30 cellular contexts compared by ENCODE assay signal in genomic region chrX:68048774-68049173, GRCh38.
"Had no signal": no experiment of that assay in that cellular context is flagged by ENCODE, and none has a peak within 500 bp of the region (broad histone marks: within the 10 kb centered on the region; RNA-seq: fewer than 3 reads in every experiment).

No MANE protein-coding gene starts in this region.

- H3K27me3 Mint-ChIP-seq: dendritic cell treated with granulocyte-macrophage colony-stimulating factor and Interleukin-4, amounts not matched to agents 40 ng/mL and 50 ng/mL, for 4 days; memory B cell; type B pancreatic cell had no signal

- H3K27ac ChIP-seq: colonic mucosa, epithelial cell of prostate, gastroesophageal sphincter, heart left ventricle, hepatocyte, neutrophil, pancreas, right lobe of liver, stomach, thyroid gland had no signal

- H3K9me3 Mint-ChIP-seq: dendritic cell treated with granulocyte-macrophage colony-stimulating factor and Interleukin-4, amounts not matched to agents 40 ng/mL and 50 ng/mL, for 4 days; natural killer cell treated with Interleukin-12 subunit alpha and Interleukin-12 subunit beta and Interleukin-15 and Interleukin-18, amount 100 ng/mL, for 72 hours; type B pancreatic cell had no signal

- H3K9me3 ChIP-seq: colonic mucosa, gastroesophageal sphincter, heart left ventricle, mucosa of descending colon, neutrophil, pancreas, right lobe of liver, stomach, thyroid gland had no signal

- ATAC-seq: esophagus mucosa; gastroesophageal sphincter; heart left ventricle; left lobe of liver; mucosa of descending colon; natural killer cell treated with Interleukin-12 subunit alpha and Interleukin-12 subunit beta and Interleukin-15 and Interleukin-18, amount 100 ng/mL, for 72 hours; pancreas; right lobe of liver had no signal

- H3K36me3 ChIP-seq: colonic mucosa, neutrophil, pancreas, right lobe of liver, thyroid gland had no signal

- H3K4me1 ChIP-seq: colonic mucosa, gastroesophageal sphincter, heart left ventricle, pancreas, right lobe of liver, stomach had no signal

- DNase-seq: colonic mucosa; effector CD8-positive, alpha-beta T cell; endodermal cell; heart left ventricle; kidney; mucosa of descending colon; naive B cell; pancreas; retina; right lobe of liver; stimulated activated CD4-positive, alpha-beta T cell treated with anti-CD3 and anti-CD28 coated beads, Interleukin-12 subunit alpha, Interleukin-12 subunit beta, amount 100 ng/mL, for 4 hours; stimulated activated CD4-positive, alpha-beta T cell treated with anti-CD3 and anti-CD28 coated beads, Interleukin-1b, Interleukin-23, amount 100 ng/mL, for 48 hours; stimulated activated CD4-positive, alpha-beta T cell treated with anti-CD3 and anti-CD28 coated beads, Interleukin-4, amount 100 ng/mL, for 1 hour; stimulated activated CD8-positive, alpha-beta memory T cell treated with anti-CD3 and anti-CD28 coated beads, Interleukin-4, amount 100 ng/mL, for 48 hours; stimulated activated naive CD4-positive, alpha-beta T cell; stomach had no signal

- H3K4me3 ChIP-seq: colonic mucosa, gastroesophageal sphincter, heart left ventricle, hepatocyte, lung, mucosa of descending colon, pancreas, right lobe of liver, smooth muscle cell, stomach, thyroid gland had no signal

- H3K36me3 Mint-ChIP-seq: memory B cell; natural killer cell treated with Interleukin-12 subunit alpha and Interleukin-12 subunit beta and Interleukin-15 and Interleukin-18, amount 100 ng/mL, for 72 hours had no signal

- H3K4me3 Mint-ChIP-seq: dendritic cell treated with granulocyte-macrophage colony-stimulating factor and Interleukin-4, amounts not matched to agents 40 ng/mL and 50 ng/mL, for 4 days; endodermal cell; memory B cell; naive B cell; natural killer cell treated with Interleukin-12 subunit alpha and Interleukin-12 subunit beta and Interleukin-15 and Interleukin-18, amount 100 ng/mL, for 72 hours; neural crest cell; type B pancreatic cell had no signal

- H3K27ac Mint-ChIP-seq: dendritic cell treated with granulocyte-macrophage colony-stimulating factor and Interleukin-4, amounts not matched to agents 40 ng/mL and 50 ng/mL, for 4 days; endodermal cell; memory B cell; naive B cell; natural killer cell treated with Interleukin-12 subunit alpha and Interleukin-12 subunit beta and Interleukin-15 and Interleukin-18, amount 100 ng/mL, for 72 hours; type B pancreatic cell had no signal

- H3K27me3 ChIP-seq: colonic mucosa, gastroesophageal sphincter, heart left ventricle, hepatocyte, neutrophil, pancreas, right lobe of liver, thyroid gland had no signal

- H3K4me1 Mint-ChIP-seq: endodermal cell, memory B cell, naive B cell, neural crest cell had no signal
